ENCODE assay signal across 15 cellular contexts in the genomic region with DNA sequence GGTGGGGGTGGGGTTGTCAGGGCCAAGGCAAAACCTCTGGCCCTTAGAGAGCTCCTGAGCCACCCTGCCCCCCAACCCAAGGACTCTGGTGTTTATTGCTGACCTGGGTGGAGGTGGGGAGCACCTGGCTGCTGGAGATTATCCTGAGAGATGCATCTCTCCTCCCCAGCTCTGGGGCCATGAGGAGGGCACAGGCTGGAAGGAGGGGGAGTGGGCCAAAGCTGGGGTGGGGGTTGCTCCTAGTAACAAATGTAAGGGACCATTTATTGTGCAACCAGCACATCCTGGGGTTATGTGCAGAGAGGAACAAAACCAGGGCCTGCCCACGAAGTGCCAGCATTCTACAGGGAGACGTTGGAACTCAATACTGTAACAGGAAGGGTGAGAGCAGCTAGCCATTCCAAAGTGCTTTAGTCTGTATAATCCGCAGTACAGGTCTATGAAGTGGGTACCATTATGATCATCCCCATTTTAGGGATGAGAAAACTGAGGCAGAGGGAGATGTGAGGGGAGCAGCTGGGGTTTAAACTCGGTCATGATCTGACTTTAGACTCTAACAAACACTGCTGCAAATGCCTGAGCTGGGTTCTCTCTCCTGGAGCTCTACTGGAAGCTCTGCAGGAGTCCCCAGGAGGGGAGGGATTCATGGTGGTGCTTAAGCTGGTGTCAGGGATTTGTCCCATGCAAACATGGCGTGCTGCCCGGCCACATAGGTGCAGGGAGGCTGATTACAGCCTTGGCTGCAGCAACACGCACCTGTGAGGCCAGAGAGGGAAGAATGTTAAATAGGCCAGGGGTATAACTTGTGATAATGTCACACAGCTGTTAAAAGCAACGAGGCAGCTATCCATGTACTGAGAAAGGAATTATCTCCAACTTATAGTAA. TPM values are rescaled to one million over a fixed set of nuclear protein-coding genes. Genes with fewer than 3 reads are reported as not detected.
DNase-seq lines count a peak whose midpoint lies in the region; ATAC-seq and TF ChIP-seq lines count a peak whose summit lies in the region.
"Had no signal": no experiment of that assay in that cellular context is flagged by ENCODE, and none has a peak within 500 bp of the region (broad histone marks: within the 10 kb centered on the region; RNA-seq: fewer than 3 reads in every experiment).

No MANE protein-coding gene starts in this region.

- H3K9me3 ChIP-seq in CD4-positive, alpha-beta memory T cell (ENCODE audit: control insufficient read depth in 1 of 2, low read length in 2 of 2) = no peaks in the 10 kb centered on the region
- no peaks in the 10 kb centered on the region for H3K9me3 ChIP-seq in neuronal stem cell (replicated peaks in 1 of 2; ENCODE audit: control insufficient read depth in 2 of 2, insufficient read depth in 1 of 2, low read depth in 1 of 2, low read length in 2 of 2)
- H3K9me3 ChIP-seq: ovary had no signal

- peaks cover 48% of the 10 kb centered on the region for H3K4me1 ChIP-seq in CD4-positive, alpha-beta memory T cell (ENCODE audit: insufficient read depth, low read length)
- peaks cover 13 to 29% of the 10 kb centered on the region in 2 donors for H3K4me1 ChIP-seq in neuronal stem cell (ENCODE audit: control insufficient read depth in 2 of 2, insufficient read depth in 1 of 2, low read depth in 1 of 2, low read length in 2 of 2)

- H3K9me3 Mint-ChIP-seq in CD4-positive, alpha-beta memory T cell = no peaks in the 10 kb centered on the region
- H3K9me3 Mint-ChIP-seq in activated T-helper 17 cell treated with anti-CD3 and anti-CD28 coated beads, Interleukin-2, amount 50 U/mL, for 72 hours = no peaks in the 10 kb centered on the region
- H3K9me3 Mint-ChIP-seq in nephron progenitor cell = no peaks in the 10 kb centered on the region

- no peak for DNase-seq in CD4-positive, alpha-beta memory T cell
- peak; percentile 42 to 45 for DNase-seq in Kasumi-1 (lab: John Stamatoyannopoulos, UW)
- no peak for DNase-seq in neuronal stem cell (ENCODE audit: low spot score)
- DNase-seq in NCI-H1436 treated with DMSO at 0.1 percent for 48 hours (lab: John Stamatoyannopoulos, UW) = no peak
- DNase-seq in nephron progenitor cell = no peak
- DNase-seq in GM10266 (ENCODE audit: extremely low spot score) = no peak
- DNase-seq: DMS153; NCI-H2171; SHP77 treated with DMSO at 0.1 percent for 48 hours; stimulated activated CD4-positive, alpha-beta T cell treated with anti-CD3 and anti-CD28 coated beads, Interleukin-4, amount 100 ng/mL, for 1 hour had no signal

- H2AFZ ChIP-seq in neuronal stem cell (ENCODE audit: low read length) = no peak overlapping the region

- H2BK5ac ChIP-seq in neuronal stem cell (ENCODE audit: low read length) = no peak overlapping the region

- H4K91ac ChIP-seq in neuronal stem cell (ENCODE audit: low read depth, low read length, poor library complexity) = no peak overlapping the region

- H3K4me3 ChIP-seq in CD4-positive, alpha-beta memory T cell (ENCODE audit: low read length in 2 of 2) = no peak overlapping the region
- no peak overlapping the region for H3K4me3 ChIP-seq in neuronal stem cell (ENCODE audit: low read length in 2 of 2)

- no peak for ATAC-seq in activated T-helper 17 cell treated with anti-CD3 and anti-CD28 coated beads, Interleukin-2, amount 50 U/mL, for 72 hours (replicated peaks)
- no peak for ATAC-seq in HG03039 (IDR thresholded peaks at IDR 0.05; ENCODE audit: unreplicated experiment)

- no CpG with 5 or more reads among the region's 8 CpGs for WGBS in neuronal stem cell (ENCODE audit: extremely low coverage in 2 of 2, insufficient read length in 2 of 2, insufficient replicate concordance in 1 of 2), 2 donors

- H2BK15ac ChIP-seq in neuronal stem cell (ENCODE audit: low read length) = peak overlapping the region; percentile 79

- H2BK120ac ChIP-seq in neuronal stem cell (ENCODE audit: low read depth, low read length) = no peak overlapping the region

- H3K23ac ChIP-seq in neuronal stem cell (ENCODE audit: low read depth, low read length, poor library complexity) = no peak overlapping the region

- POLR2A ChIA-PET in CD4-positive, alpha-beta memory T cell (lab: Charles Lee; ENCODE audit: partially characterized antibody) = interaction anchor here (0.8 to 5.3 kb wide), 12 partner anchors 10 to 399 kb away, joined by 3 to 68 read pairs (median 6); a partner anchor contains a TSS

- H3K4me1 Mint-ChIP-seq in CD4-positive, alpha-beta memory T cell = peaks cover 14 to 58% (median 38%) of the 10 kb centered on the region in 4 donors
- H3K4me1 Mint-ChIP-seq in activated T-helper 17 cell treated with anti-CD3 and anti-CD28 coated beads, Interleukin-2, amount 50 U/mL, for 72 hours = peaks cover 5% of the 10 kb centered on the region
- peaks cover 56% of the 10 kb centered on the region for H3K4me1 Mint-ChIP-seq in nephron progenitor cell

- H3K27me3 ChIP-seq in CD4-positive, alpha-beta memory T cell (ENCODE audit: insufficient read depth, low read length) = no peaks in the 10 kb centered on the region
- peaks cover 5 to 74% (median 19%) of the 10 kb centered on the region in 3 experiments for H3K27me3 ChIP-seq in neuronal stem cell (ENCODE audit: control insufficient read depth in 3 of 3, insufficient read depth in 3 of 3, low read depth in 1 of 3, low read length in 3 of 3)
- H3K27me3 ChIP-seq: ovary had no signal

- H3K9ac ChIP-seq in neuronal stem cell (ENCODE audit: low read depth, low read length, poor library complexity) = no peak overlapping the region

- H3K4me3 Mint-ChIP-seq in CD4-positive, alpha-beta memory T cell = peak overlapping the region in 2 of 8 donors; percentile 25 to 36
- H3K4me3 Mint-ChIP-seq in activated T-helper 17 cell treated with anti-CD3 and anti-CD28 coated beads, Interleukin-2, amount 50 U/mL, for 72 hours = peak overlapping the region; percentile 78
- no peak overlapping the region for H3K4me3 Mint-ChIP-seq in nephron progenitor cell

- TF ChIP-seq CTCF in nephron progenitor cell (IDR thresholded peaks at IDR 0.05) (no peak), GM10266 (IDR thresholded peaks at IDR 0.05; ENCODE audit: control insufficient read depth, insufficient read depth, low read depth, missing control alignments) (no peak)

- H3K36me3 ChIP-seq in CD4-positive, alpha-beta memory T cell (ENCODE audit: insufficient read depth, low read length) = no peaks in the 10 kb centered on the region
- no peaks in the 10 kb centered on the region for H3K36me3 ChIP-seq in neuronal stem cell (replicated peaks in 1 of 2; ENCODE audit: control insufficient read depth in 2 of 2, insufficient read depth in 2 of 2, low read length in 2 of 2)
- H3K36me3 ChIP-seq: ovary had no signal

- H3K4ac ChIP-seq in neuronal stem cell (ENCODE audit: low read length) = no peak overlapping the region

- peak overlapping the region in 5 of 7 donors; percentile 32 to 97 (median 59) for H3K27ac Mint-ChIP-seq in CD4-positive, alpha-beta memory T cell
- peak overlapping the region; percentile 87 for H3K27ac Mint-ChIP-seq in activated T-helper 17 cell treated with anti-CD3 and anti-CD28 coated beads, Interleukin-2, amount 50 U/mL, for 72 hours
- no peak overlapping the region for H3K27ac Mint-ChIP-seq in nephron progenitor cell

- no peak overlapping the region for H3K27ac ChIP-seq in CD4-positive, alpha-beta memory T cell (ENCODE audit: low read depth, low read length)
- H3K27ac ChIP-seq in neuronal stem cell (replicated peaks; ENCODE audit: low read length) = no peak overlapping the region

- H4K8ac ChIP-seq in neuronal stem cell (ENCODE audit: low read depth, low read length) = no peak overlapping the region

- CTCF ChIA-PET in CD4-positive, alpha-beta memory T cell (lab: Charles Lee; ENCODE audit: partially characterized antibody) = interaction anchor here (0.6 to 12.4 kb wide), 18 partner anchors 9 to 375 kb away, joined by 3 to 161 read pairs (median 4); a partner anchor contains a TSS

- H3K18ac ChIP-seq in neuronal stem cell (ENCODE audit: low read length) = no peak overlapping the region

- no peak overlapping the region for H2AK5ac ChIP-seq in neuronal stem cell (ENCODE audit: low read depth, low read length)

- intact Hi-C loops in CD4-positive, alpha-beta memory T cell (cut with micrococcal nuclease) = no loop called here

- no peak overlapping the region for H3K14ac ChIP-seq in neuronal stem cell (ENCODE audit: low read length)

- H3K4me2 ChIP-seq in neuronal stem cell (ENCODE audit: insufficient read depth, low read length, poor library complexity, severe bottlenecking) = no peak overlapping the region

- no peak overlapping the region for H2BK12ac ChIP-seq in neuronal stem cell (ENCODE audit: low read length)

- H3K79me1 ChIP-seq in neuronal stem cell (ENCODE audit: low read depth, low read length) = no peaks in the 10 kb centered on the region

- H3K36me3 Mint-ChIP-seq in CD4-positive, alpha-beta memory T cell = no peaks in the 10 kb centered on the region
- H3K36me3 Mint-ChIP-seq in activated T-helper 17 cell treated with anti-CD3 and anti-CD28 coated beads, Interleukin-2, amount 50 U/mL, for 72 hours (ENCODE audit: low read depth) = peaks cover 4% of the 10 kb centered on the region
- no peaks in the 10 kb centered on the region for H3K36me3 Mint-ChIP-seq in nephron progenitor cell (ENCODE audit: low read depth)

- H3K27me3 Mint-ChIP-seq in CD4-positive, alpha-beta memory T cell = no peaks in the 10 kb centered on the region
- no peaks in the 10 kb centered on the region for H3K27me3 Mint-ChIP-seq in activated T-helper 17 cell treated with anti-CD3 and anti-CD28 coated beads, Interleukin-2, amount 50 U/mL, for 72 hours
- peaks cover 32% of the 10 kb centered on the region for H3K27me3 Mint-ChIP-seq in nephron progenitor cell (ENCODE audit: low read depth, poor library complexity)

RNA-seq across cellular contexts. Expression of a gene that starts 1.3 kb away (rescaled TPM):
- total RNA-seq in CD4-positive, alpha-beta memory T cell = 10 to 100 TPM; 50.0 to 62.2 TPM
- polyA plus RNA-seq in CD4-positive, alpha-beta memory T cell = 10 to 100 TPM in 1 of 2 donors, 1 to 10 TPM in 1; 5.4 to 15.2 TPM
- 10 to 100 TPM; 33.3 to 56.5 TPM for total RNA-seq in activated T-helper 17 cell treated with anti-CD3 and anti-CD28 coated beads, Interleukin-2, amount 50 U/mL, for 72 hours
- 2.4 TPM for polyA plus RNA-seq in neuronal stem cell (2013, experiment 1 of 2)
- 2.3 TPM for polyA plus RNA-seq in neuronal stem cell (2013, experiment 2 of 2)

RNA-seq across cellular contexts. Expression of a gene that starts 34.9 kb away (rescaled TPM):
- not detected for total RNA-seq in CD4-positive, alpha-beta memory T cell
- not detected for polyA plus RNA-seq in CD4-positive, alpha-beta memory T cell
- not detected for total RNA-seq in activated T-helper 17 cell treated with anti-CD3 and anti-CD28 coated beads, Interleukin-2, amount 50 U/mL, for 72 hours
- 0.98 TPM for polyA plus RNA-seq in neuronal stem cell (2013, experiment 1 of 2)
- polyA plus RNA-seq in neuronal stem cell (2013, experiment 2 of 2) = 0.96 TPM

RNA-seq across cellular contexts. Expression of a gene that starts 35.2 kb away (rescaled TPM):
- total RNA-seq in CD4-positive, alpha-beta memory T cell = not detected
- polyA plus RNA-seq in CD4-positive, alpha-beta memory T cell = not detected
- not detected for total RNA-seq in activated T-helper 17 cell treated with anti-CD3 and anti-CD28 coated beads, Interleukin-2, amount 50 U/mL, for 72 hours
- polyA plus RNA-seq in neuronal stem cell (2013, experiment 1 of 2) = 0.13 TPM
- not detected for polyA plus RNA-seq in neuronal stem cell (2013, experiment 2 of 2)
- total RNA-seq: kidney epithelial cell, ovary had no signal
- polyA plus RNA-seq: esophagus, ovary had no signal

RNA-seq across cellular contexts. Expression of a gene that starts 37.3 kb away (rescaled TPM):
- total RNA-seq in CD4-positive, alpha-beta memory T cell = not detected
- not detected for polyA plus RNA-seq in CD4-positive, alpha-beta memory T cell
- not detected for total RNA-seq in activated T-helper 17 cell treated with anti-CD3 and anti-CD28 coated beads, Interleukin-2, amount 50 U/mL, for 72 hours
- polyA plus RNA-seq in neuronal stem cell (2013, experiment 1 of 2) = 1.4 TPM
- polyA plus RNA-seq in neuronal stem cell (2013, experiment 2 of 2) = 1.2 TPM
- total RNA-seq: kidney epithelial cell had no signal

RNA-seq across cellular contexts. Expression of a gene that starts 49.6 kb away (rescaled TPM):
- 10 to 100 TPM; 42.5 to 43.7 TPM for total RNA-seq in CD4-positive, alpha-beta memory T cell
- 10 to 100 TPM in 1 of 2 donors, 1 to 10 TPM in 1; 4.5 to 14.6 TPM for polyA plus RNA-seq in CD4-positive, alpha-beta memory T cell
- 10 to 100 TPM; 35.3 to 38.7 TPM for total RNA-seq in activated T-helper 17 cell treated with anti-CD3 and anti-CD28 coated beads, Interleukin-2, amount 50 U/mL, for 72 hours
- 17.1 TPM for polyA plus RNA-seq in neuronal stem cell (2013, experiment 1 of 2)
- polyA plus RNA-seq in neuronal stem cell (2013, experiment 2 of 2) = 16.9 TPM

Comparison
In these comparisons a context has a peak if more than half of its experiments do, and no peak if none do; other contexts are left out.
1. DNase-seq: peak in Kasumi-1 (2 of 2); none in CD4-positive, alpha-beta memory T cell (0 of 5), neuronal stem cell (single experiment), NCI-H1436 treated with DMSO at 0.1 percent for 48 hours (single experiment), nephron progenitor cell (single experiment) and GM10266 (single experiment).